ENCODE assay signal across 22 cellular contexts in genomic region chr17:42339221-42339620, GRCh38. TPM values are rescaled to one million over a fixed set of nuclear protein-coding genes. Genes with fewer than 3 reads are reported as not detected.
A peak's percentile ranks its signal among the peaks of the same experiment; 100 is the strongest.
DNase-seq lines count a peak whose midpoint lies in the region; ATAC-seq and TF ChIP-seq lines count a peak whose summit lies in the region.
"Had no signal": no experiment of that assay in that cellular context is flagged by ENCODE, and none has a peak within 500 bp of the region (broad histone marks: within the 10 kb centered on the region; RNA-seq: fewer than 3 reads in every experiment).

No MANE protein-coding gene starts in this region.

- TF ChIP-seq CTCF in mucosa of descending colon (IDR thresholded peaks at IDR 0.05) = no peak

- peaks cover 76% of the 10 kb centered on the region for H3K36me3 Mint-ChIP-seq in stimulated activated naive CD8-positive, alpha-beta T cell treated with anti-CD3 and anti-CD28 coated beads, Interleukin-15, Interleukin-2, amounts not matched to agents 100 ng/mL and 50 ng/mL, for 24 hours (ENCODE audit: low read depth)
- H3K36me3 Mint-ChIP-seq in T-cell = peaks cover 42% of the 10 kb centered on the region
- peaks cover 64% of the 10 kb centered on the region for H3K36me3 Mint-ChIP-seq in central memory CD8-positive, alpha-beta T cell (ENCODE audit: insufficient read depth)

- no peak for DNase-seq in stimulated activated naive CD8-positive, alpha-beta T cell treated with anti-CD3 and anti-CD28 coated beads, Interleukin-15, Interleukin-2, amounts not matched to agents 100 U/mL and 50 U/mL, for 24 hours
- DNase-seq in T-cell (no peak), islet precursor cell (no peak), mucosa of descending colon (no peak)
- DNase-seq in central memory CD8-positive, alpha-beta T cell (ENCODE audit: low spot score in 2 of 2) = no peak
- no peak for DNase-seq in stimulated activated naive CD8-positive, alpha-beta T cell treated with anti-CD3 and anti-CD28 coated beads, Interleukin-15, amount 100 ng/mL, for 72 hours
- DNase-seq: activated CD4-positive, alpha-beta T cell treated with anti-CD3 and anti-CD28 coated beads for 1 hour; activated CD8-positive, alpha-beta memory T cell treated with anti-CD3 and anti-CD28 coated beads, Interleukin-2, amount 50 U/mL, for 4 hours; activated gamma-delta T cell treated with Interleukin-2 at 50 U/mL for 16 hours; caudate nucleus; DMS79 treated with DMSO at 0.1 percent for 48 hours; GM23248; MM.1S; NCI-H1417; NCI-H2081; NCI-H446; upper lobe of right lung had no signal

- CTCF ChIA-PET in T-cell (lab: Charles Lee) = interaction anchor here in 1 of 2 donors (0.7 kb wide), 1 partner anchor 22 kb away, joined by 3 read pairs; no protein-coding TSS in a partner anchor

- H3K4me1 ChIP-seq in mucosa of descending colon (ENCODE audit: low read depth) = no peaks in the 10 kb centered on the region
- H3K4me1 ChIP-seq: neural progenitor cell, upper lobe of right lung had no signal

- H3K27ac Mint-ChIP-seq in stimulated activated naive CD8-positive, alpha-beta T cell treated with anti-CD3 and anti-CD28 coated beads, Interleukin-15, Interleukin-2, amounts not matched to agents 100 ng/mL and 50 ng/mL, for 24 hours = peak overlapping the region; percentile 73
- H3K27ac Mint-ChIP-seq in T-cell = peak overlapping the region; percentile 86 to 92
- H3K27ac Mint-ChIP-seq in central memory CD8-positive, alpha-beta T cell (ENCODE audit: low read depth) = peak overlapping the region; percentile 87
- H3K27ac Mint-ChIP-seq in stimulated activated naive CD8-positive, alpha-beta T cell treated with anti-CD3 and anti-CD28 coated beads, Interleukin-15, amount 100 ng/mL, for 72 hours = no peak overlapping the region
- H3K27ac Mint-ChIP-seq: neural progenitor cell, progenitor cell of endocrine pancreas had no signal

- H3K4me3 Mint-ChIP-seq in stimulated activated naive CD8-positive, alpha-beta T cell treated with anti-CD3 and anti-CD28 coated beads, Interleukin-15, Interleukin-2, amounts not matched to agents 100 ng/mL and 50 ng/mL, for 24 hours = no peak overlapping the region
- peak overlapping the region in 2 of 3 donors; percentile 11 to 39 for H3K4me3 Mint-ChIP-seq in T-cell
- no peak overlapping the region for H3K4me3 Mint-ChIP-seq in central memory CD8-positive, alpha-beta T cell
- H3K4me3 Mint-ChIP-seq in stimulated activated naive CD8-positive, alpha-beta T cell treated with anti-CD3 and anti-CD28 coated beads, Interleukin-15, amount 100 ng/mL, for 72 hours = peak overlapping the region; percentile 41 to 44
- H3K4me3 Mint-ChIP-seq: neural progenitor cell had no signal

- no peaks in the 10 kb centered on the region for H3K9me3 Mint-ChIP-seq in stimulated activated naive CD8-positive, alpha-beta T cell treated with anti-CD3 and anti-CD28 coated beads, Interleukin-15, Interleukin-2, amounts not matched to agents 100 ng/mL and 50 ng/mL, for 24 hours
- no peaks in the 10 kb centered on the region for H3K9me3 Mint-ChIP-seq in T-cell
- H3K9me3 Mint-ChIP-seq in central memory CD8-positive, alpha-beta T cell = no peaks in the 10 kb centered on the region
- H3K9me3 Mint-ChIP-seq in stimulated activated naive CD8-positive, alpha-beta T cell treated with anti-CD3 and anti-CD28 coated beads, Interleukin-15, amount 100 ng/mL, for 72 hours = no peaks in the 10 kb centered on the region
- H3K9me3 Mint-ChIP-seq: neural progenitor cell had no signal

- no peak for ATAC-seq in stimulated activated naive CD8-positive, alpha-beta T cell treated with anti-CD3 and anti-CD28 coated beads, Interleukin-15, Interleukin-2, amounts not matched to agents 100 U/mL and 50 U/mL, for 24 hours
- ATAC-seq in T-cell (replicated peaks in 1 of 4) (no peak), mucosa of descending colon (no peak), HG03159 (IDR thresholded peaks at IDR 0.05; ENCODE audit: unreplicated experiment) (no peak)
- ATAC-seq in central memory CD8-positive, alpha-beta T cell (replicated peaks; ENCODE audit: extremely low read depth, poor library complexity, severe bottlenecking) = no peak
- ATAC-seq in stimulated activated naive CD8-positive, alpha-beta T cell treated with anti-CD3 and anti-CD28 coated beads, Interleukin-15, amount 100 ng/mL, for 72 hours = no peak
- ATAC-seq: K562, upper lobe of right lung had no signal

- H3K4me3 ChIP-seq in mucosa of descending colon = no peak overlapping the region
- H3K4me3 ChIP-seq: GM23248, K562, neural progenitor cell, upper lobe of right lung had no signal

- peaks cover 82% of the 10 kb centered on the region for H3K4me1 Mint-ChIP-seq in stimulated activated naive CD8-positive, alpha-beta T cell treated with anti-CD3 and anti-CD28 coated beads, Interleukin-15, Interleukin-2, amounts not matched to agents 100 ng/mL and 50 ng/mL, for 24 hours (ENCODE audit: low read depth)
- H3K4me1 Mint-ChIP-seq in T-cell = peaks cover 35 to 64% (median 60%) of the 10 kb centered on the region in 3 donors
- peaks cover 40% of the 10 kb centered on the region for H3K4me1 Mint-ChIP-seq in central memory CD8-positive, alpha-beta T cell
- peaks cover 89% of the 10 kb centered on the region for H3K4me1 Mint-ChIP-seq in stimulated activated naive CD8-positive, alpha-beta T cell treated with anti-CD3 and anti-CD28 coated beads, Interleukin-15, amount 100 ng/mL, for 72 hours

- intact Hi-C loops in mucosa of descending colon (cut with DNase I, micrococcal nuclease) = no loop called here

- H3K36me3 ChIP-seq in mucosa of descending colon (ENCODE audit: low read depth) = no peaks in the 10 kb centered on the region
- H3K36me3 ChIP-seq: neural progenitor cell had no signal

- POLR2A ChIA-PET in T-cell (lab: Charles Lee) = interaction anchor here (0.6 to 2.7 kb wide), 4 partner anchors 49 to 126 kb away, joined by 3 to 6 read pairs (median 4); partner anchors contain the start of gene STAT3 (in 1 of the 2)

- H3K27me3 Mint-ChIP-seq in stimulated activated naive CD8-positive, alpha-beta T cell treated with anti-CD3 and anti-CD28 coated beads, Interleukin-15, Interleukin-2, amounts not matched to agents 100 ng/mL and 50 ng/mL, for 24 hours = no peaks in the 10 kb centered on the region
- H3K27me3 Mint-ChIP-seq in T-cell = no peaks in the 10 kb centered on the region
- H3K27me3 Mint-ChIP-seq in central memory CD8-positive, alpha-beta T cell = no peaks in the 10 kb centered on the region
- H3K27me3 Mint-ChIP-seq in stimulated activated naive CD8-positive, alpha-beta T cell treated with anti-CD3 and anti-CD28 coated beads, Interleukin-15, amount 100 ng/mL, for 72 hours = no peaks in the 10 kb centered on the region
- H3K27me3 Mint-ChIP-seq: progenitor cell of endocrine pancreas had no signal

- H3K9me3 ChIP-seq in mucosa of descending colon = no peaks in the 10 kb centered on the region
- H3K9me3 ChIP-seq: upper lobe of right lung had no signal

RNA-seq across cellular contexts. Expression of gene STAT3, which starts 49.0 kb away (rescaled TPM):
- total RNA-seq in T-cell (100 to 1,000 TPM; 113 to 242 (median 129) TPM), mucosa of descending colon (100 to 1,000 TPM; 158 to 230 (median 227) TPM)

RNA-seq across cellular contexts. Expression of gene STAT5A, which starts 50.9 kb away (rescaled TPM):
- 100 to 1,000 TPM; 141 to 160 (median 147) TPM for total RNA-seq in T-cell
- 10 to 100 TPM; 26.4 to 53.7 (median 29.7) TPM for total RNA-seq in mucosa of descending colon

Comparison
In these comparisons a context has a peak if more than half of its experiments do, and no peak if none do; other contexts are left out.
1. H3K27ac Mint-ChIP-seq: peak in stimulated activated naive CD8-positive, alpha-beta T cell treated with anti-CD3 and anti-CD28 coated beads, Interleukin-15, Interleukin-2, amounts not matched to agents 100 ng/mL and 50 ng/mL, for 24 hours (single experiment), T-cell (2 of 2) and central memory CD8-positive, alpha-beta T cell (single experiment); none in stimulated activated naive CD8-positive, alpha-beta T cell treated with anti-CD3 and anti-CD28 coated beads, Interleukin-15, amount 100 ng/mL, for 72 hours (0 of 2).
2. H3K4me3 Mint-ChIP-seq: peak in T-cell (2 of 3) and stimulated activated naive CD8-positive, alpha-beta T cell treated with anti-CD3 and anti-CD28 coated beads, Interleukin-15, amount 100 ng/mL, for 72 hours (2 of 2); none in stimulated activated naive CD8-positive, alpha-beta T cell treated with anti-CD3 and anti-CD28 coated beads, Interleukin-15, Interleukin-2, amounts not matched to agents 100 ng/mL and 50 ng/mL, for 24 hours (single experiment) and central memory CD8-positive, alpha-beta T cell (single experiment).